ENCODE assay signal across 27 cellular contexts in genomic region chr20:35611482-35611881, GRCh38. TPM values are rescaled to one million over a fixed set of nuclear protein-coding genes. Genes with fewer than 3 reads are reported as not detected.
DNase-seq lines count a peak whose midpoint lies in the region; ATAC-seq, FAIRE-seq and TF ChIP-seq lines count a peak whose summit lies in the region.
"Had no signal": no experiment of that assay in that cellular context is flagged by ENCODE, and none has a peak within 500 bp of the region (broad histone marks: within the 10 kb centered on the region; RNA-seq: fewer than 3 reads in every experiment).

No MANE protein-coding gene starts in this region.

- H3K79me2 ChIP-seq in OCI-LY1 (ENCODE audit: insufficient read depth, low read length): no peaks in the 10 kb centered on the region

- H3K79me1 ChIP-seq in mesenchymal stem cell (replicated peaks; ENCODE audit: low read length, poor library complexity, severe bottlenecking): no peaks in the 10 kb centered on the region

- H3F3A ChIP-seq in OCI-LY1 (ENCODE audit: insufficient read depth, low read length): 0 out of 2 replicates have a peak, but pooled peaks cover 4% of the 10 kb centered on the region

- CTCF ChIA-PET in activated CD8-positive, alpha-beta memory T cell treated with anti-CD3 and anti-CD28 coated beads, Interleukin-2, amount 10 ng/mL, durations not matched to agents 7 days and 5 days (lab: Charles Lee): no interaction called here

- no peak overlapping the region for H2BK15ac ChIP-seq in mesenchymal stem cell (ENCODE audit: low read depth, poor library complexity, severe bottlenecking)

- H2AK5ac ChIP-seq in mesenchymal stem cell (ENCODE audit: low read length, severe bottlenecking): no peak overlapping the region

- peaks cover 62% of the 10 kb centered on the region for H3K4me1 ChIP-seq in OCI-LY1 (ENCODE audit: insufficient read depth, low read length, severe bottlenecking)
- H3K4me1 ChIP-seq in stomach: peaks cover 5 to 32% (median 14%) of the 10 kb centered on the region in 4 donors
- H3K4me1 ChIP-seq in mesenchymal stem cell (ENCODE audit: control insufficient read depth, insufficient read depth, low read depth, low read length): peaks cover 11% of the 10 kb centered on the region

- H3K27me3 ChIP-seq in OCI-LY1 (ENCODE audit: insufficient read depth, low read length): no peaks in the 10 kb centered on the region
- H3K27me3 ChIP-seq in stomach: no peaks in the 10 kb centered on the region
- H3K27me3 ChIP-seq in mesenchymal stem cell (ENCODE audit: control insufficient read depth in 1 of 2, insufficient read depth in 1 of 2, low read length in 2 of 2): no peaks in the 10 kb centered on the region
- H3K27me3 ChIP-seq: dorsolateral prefrontal cortex, tibial nerve had no signal

- H3K18ac ChIP-seq in mesenchymal stem cell (ENCODE audit: low read depth in 1 of 2, low read length in 2 of 2): no peak overlapping the region

- no peak overlapping the region for H3K4me3 Mint-ChIP-seq in activated CD8-positive, alpha-beta memory T cell treated with anti-CD3 and anti-CD28 coated beads, Interleukin-2, amount 10 ng/mL, durations not matched to agents 7 days and 5 days
- H3K4me3 Mint-ChIP-seq: activated naive CD8-positive, alpha-beta T cell treated with anti-CD3 and anti-CD28 coated beads for 36 hours; CD8-positive, alpha-beta T cell; stimulated activated naive CD8-positive, alpha-beta T cell treated with anti-CD3 and anti-CD28 coated beads, Interleukin-15, Interleukin-2, amounts not matched to agents 100 ng/mL and 50 ng/mL, for 24 hours had no signal

- FAIRE-seq in GM18507 (lab: Jason Lieb, UNC): peak; percentile 68
- FAIRE-seq: astrocyte, endothelial cell of umbilical vein had no signal

- no peak overlapping the region for H2BK12ac ChIP-seq in mesenchymal stem cell (ENCODE audit: low read length in 2 of 2)

- no peak overlapping the region for H3K27ac Mint-ChIP-seq in activated CD8-positive, alpha-beta memory T cell treated with anti-CD3 and anti-CD28 coated beads, Interleukin-2, amount 10 ng/mL, durations not matched to agents 7 days and 5 days
- H3K27ac Mint-ChIP-seq: activated naive CD8-positive, alpha-beta T cell treated with anti-CD3 and anti-CD28 coated beads for 36 hours; activated T-helper 2 cell treated with anti-CD3 and anti-CD28 coated beads, Interferon-gamma antibody, Interleukin-2, Interleukin-4, amounts not matched to agents 10 μg/mL and 5 μg/mL and 100 μg/mL, durations not matched to agents 14 hours and 24 hours and 36 hours; CD8-positive, alpha-beta T cell; stimulated activated naive CD8-positive, alpha-beta T cell treated with anti-CD3 and anti-CD28 coated beads, Interleukin-15, Interleukin-2, amounts not matched to agents 100 ng/mL and 50 ng/mL, for 24 hours had no signal

- 92 to 97% (median 95%) methylated on average over 2 of the region's 2 CpGs for WGBS in stomach, 5 donors
- 91% methylated on average over 2 of the region's 2 CpGs for WGBS in mesenchymal stem cell

- H3K4me1 Mint-ChIP-seq in activated CD8-positive, alpha-beta memory T cell treated with anti-CD3 and anti-CD28 coated beads, Interleukin-2, amount 10 ng/mL, durations not matched to agents 7 days and 5 days: peaks cover 15% of the 10 kb centered on the region

- no peak overlapping the region for H3K4ac ChIP-seq in mesenchymal stem cell (ENCODE audit: low read depth in 1 of 2, low read length in 2 of 2)

- H3K4me3 ChIP-seq in OCI-LY1 (ENCODE audit: low read depth, low read length, poor library complexity, severe bottlenecking) (no peak overlapping the region), stomach (no peak overlapping the region), mesenchymal stem cell (ENCODE audit: insufficient read depth in 1 of 2, low read depth in 1 of 2, low read length in 2 of 2) (no peak overlapping the region)
- H3K4me3 ChIP-seq: dorsolateral prefrontal cortex, smooth muscle cell, tibial nerve had no signal

- H2AFZ ChIP-seq in OCI-LY1 (ENCODE audit: low read length) (no peak overlapping the region), mesenchymal stem cell (ENCODE audit: low read depth, low read length) (no peak overlapping the region)

- no peak overlapping the region for H4K8ac ChIP-seq in mesenchymal stem cell (ENCODE audit: low read length)

- H3K9me3 ChIP-seq in OCI-LY1 (ENCODE audit: low read length): no peaks in the 10 kb centered on the region
- no peaks in the 10 kb centered on the region for H3K9me3 ChIP-seq in stomach
- H3K9me3 ChIP-seq in mesenchymal stem cell (ENCODE audit: control insufficient read depth, low read length): no peaks in the 10 kb centered on the region
- H3K9me3 ChIP-seq: SK-N-SH, tibial nerve had no signal

- DNase-seq in GM18507 (ENCODE audit: extremely low spot score, insufficient read length, low read depth) (no peak), stomach (no peak), NCI-H1105 (lab: John Stamatoyannopoulos, UW) (no peak), mesenchymal stem cell (no peak)
- no peak for DNase-seq in activated CD8-positive, alpha-beta memory T cell treated with anti-CD3 and anti-CD28 coated beads, Interleukin-2, amount 10 ng/mL, durations not matched to agents 7 days and 5 days
- DNase-seq: activated CD4-positive, alpha-beta T cell treated with anti-CD3 and anti-CD28 coated beads, Interleukin-2, amount 50 U/mL, for 1 hour; activated CD8-positive, alpha-beta memory T cell treated with anti-CD3 and anti-CD28 coated beads, Interleukin-2, amount 50 U/mL, for 4 hours; activated naive CD8-positive, alpha-beta T cell treated with anti-CD3 and anti-CD28 coated beads for 36 hours; CD8-positive, alpha-beta T cell; central memory CD4-positive, alpha-beta T cell; DMS53; dorsolateral prefrontal cortex; kidney glomerular epithelial cell; NCI-H187; occipital lobe; SK-N-SH; stimulated activated CD4-positive, alpha-beta T cell treated with anti-CD3 and anti-CD28 coated beads, Interleukin-4, amount 100 ng/mL, for 1 hour; WERI-Rb-1 had no signal

- H2BK120ac ChIP-seq in mesenchymal stem cell (ENCODE audit: low read depth, low read length): no peak overlapping the region

- peak; percentile 40 for ATAC-seq in HG02678 (IDR thresholded peaks at IDR 0.05; ENCODE audit: unreplicated experiment)
- no peak for ATAC-seq in activated CD8-positive, alpha-beta memory T cell treated with anti-CD3 and anti-CD28 coated beads, Interleukin-2, amount 10 ng/mL, durations not matched to agents 7 days and 5 days
- ATAC-seq: CD8-positive, alpha-beta T cell; Panc1 had no signal

- H3K27ac ChIP-seq in OCI-LY1 (ENCODE audit: low read depth, low read length, poor library complexity, severe bottlenecking) (peak overlapping the region; percentile 97), stomach (peak overlapping the region in 4 of 5 donors; percentile 24 to 73 (median 54)), mesenchymal stem cell (ENCODE audit: low read length, poor library complexity, severe bottlenecking) (no peak overlapping the region)
- H3K27ac ChIP-seq: dorsolateral prefrontal cortex, tibial nerve, WERI-Rb-1 had no signal

- H3K36me3 ChIP-seq in OCI-LY1 (ENCODE audit: insufficient read depth, low read length) (no peaks in the 10 kb centered on the region), stomach (no peaks in the 10 kb centered on the region), mesenchymal stem cell (ENCODE audit: control insufficient read depth in 1 of 2, insufficient read depth in 2 of 2, low read depth in 1 of 2, low read length in 2 of 2) (no peaks in the 10 kb centered on the region)
- H3K36me3 ChIP-seq: tibial nerve, WERI-Rb-1 had no signal

- no peaks in the 10 kb centered on the region for H4K20me1 ChIP-seq in OCI-LY1 (ENCODE audit: insufficient read depth, low read length)

- no peak overlapping the region for H3K14ac ChIP-seq in mesenchymal stem cell (ENCODE audit: low read length in 2 of 2)

- no peak overlapping the region for H4K91ac ChIP-seq in mesenchymal stem cell (ENCODE audit: low read length)

- H3K36me3 Mint-ChIP-seq in activated CD8-positive, alpha-beta memory T cell treated with anti-CD3 and anti-CD28 coated beads, Interleukin-2, amount 10 ng/mL, durations not matched to agents 7 days and 5 days: no peaks in the 10 kb centered on the region
- H3K36me3 Mint-ChIP-seq: activated naive CD8-positive, alpha-beta T cell treated with anti-CD3 and anti-CD28 coated beads for 36 hours; CD8-positive, alpha-beta T cell had no signal

- intact Hi-C loops in stomach (cut with DNase I; ENCODE audit: low total_unique reads): no loop called here

- no peaks in the 10 kb centered on the region for H3K9me2 ChIP-seq in OCI-LY1 (ENCODE audit: low read depth, low read length)
- H3K9me2 ChIP-seq: SK-N-SH had no signal

- no peak for TF ChIP-seq EP300 in stomach (IDR thresholded peaks at IDR 0.05)

- H3K4me2 ChIP-seq in OCI-LY1 (ENCODE audit: low read length): peak overlapping the region; percentile 21; the same call in 1 of the 2 replicates
- no peak overlapping the region for H3K4me2 ChIP-seq in mesenchymal stem cell (ENCODE audit: low read length, poor library complexity, severe bottlenecking)
- H3K4me2 ChIP-seq: SK-N-SH, smooth muscle cell had no signal

- no peak for TF ChIP-seq CTCF in OCI-LY1 (IDR thresholded peaks at IDR 0.05; ENCODE audit: low read length)
- no peak for TF ChIP-seq CTCF in stomach (IDR thresholded peaks at IDR 0.05)

- H3K27me3 Mint-ChIP-seq in activated CD8-positive, alpha-beta memory T cell treated with anti-CD3 and anti-CD28 coated beads, Interleukin-2, amount 10 ng/mL, durations not matched to agents 7 days and 5 days: peaks cover 5% of the 10 kb centered on the region
- H3K27me3 Mint-ChIP-seq: activated naive CD8-positive, alpha-beta T cell treated with anti-CD3 and anti-CD28 coated beads for 36 hours; stimulated activated naive CD8-positive, alpha-beta T cell treated with anti-CD3 and anti-CD28 coated beads, Interleukin-15, Interleukin-2, amounts not matched to agents 100 ng/mL and 50 ng/mL, for 24 hours had no signal

- H3K9ac ChIP-seq in OCI-LY1 (ENCODE audit: low read length) (no peak overlapping the region), mesenchymal stem cell (ENCODE audit: low read length) (no peak overlapping the region)
- H3K9ac ChIP-seq: SK-N-SH had no signal

- no peak overlapping the region for H3K23ac ChIP-seq in mesenchymal stem cell (ENCODE audit: low read length in 2 of 2)

- no peak overlapping the region for H2BK5ac ChIP-seq in mesenchymal stem cell (ENCODE audit: low read depth, low read length, poor library complexity, severe bottlenecking)

- H3K9me3 Mint-ChIP-seq in activated CD8-positive, alpha-beta memory T cell treated with anti-CD3 and anti-CD28 coated beads, Interleukin-2, amount 10 ng/mL, durations not matched to agents 7 days and 5 days (ENCODE audit: low read depth): no peaks in the 10 kb centered on the region
- H3K9me3 Mint-ChIP-seq: activated naive CD8-positive, alpha-beta T cell treated with anti-CD3 and anti-CD28 coated beads for 36 hours; activated T-helper 2 cell treated with anti-CD3 and anti-CD28 coated beads, Interferon-gamma antibody, Interleukin-2, Interleukin-4, amounts not matched to agents 10 μg/mL and 5 μg/mL and 100 μg/mL, durations not matched to agents 14 hours and 24 hours and 36 hours; CD8-positive, alpha-beta T cell; stimulated activated naive CD8-positive, alpha-beta T cell treated with anti-CD3 and anti-CD28 coated beads, Interleukin-15, Interleukin-2, amounts not matched to agents 100 ng/mL and 50 ng/mL, for 24 hours had no signal

- no peak for TF ChIP-seq POLR2A in stomach (IDR thresholded peaks at IDR 0.05)

RNA-seq across cellular contexts. Expression of gene SPAG4, which starts 4.1 kb away (rescaled TPM):
- 10 to 100 TPM in 1 of 5 donors, 1 to 10 TPM in 1, not detected in 3; 3.5 to 39.7 TPM for total RNA-seq in stomach
- 10 to 100 TPM in 1 of 3 donors, 1 to 10 TPM in 2; 2.9 to 10.5 (median 3.9) TPM for polyA plus RNA-seq in stomach
- 1 to 10 TPM; 4.3 to 5.2 TPM for total RNA-seq in activated CD8-positive, alpha-beta memory T cell treated with anti-CD3 and anti-CD28 coated beads, Interleukin-2, amount 10 ng/mL, durations not matched to agents 7 days and 5 days
- 4.6 TPM for polyA plus RNA-seq in mesenchymal stem cell (2013, experiment 1 of 2)
- 4.9 TPM for polyA plus RNA-seq in mesenchymal stem cell (2013, experiment 2 of 2)

RNA-seq across cellular contexts. Expression of gene CPNE1, which starts 53.2 kb away (rescaled TPM):
- total RNA-seq in stomach: 100 to 1,000 TPM in 2 of 5 donors, 10 to 100 TPM in 3; 67.9 to 172 (median 98.0) TPM
- 100 to 1,000 TPM in 2 of 3 donors, 10 to 100 TPM in 1; 83.6 to 137 (median 117) TPM for polyA plus RNA-seq in stomach
- total RNA-seq in activated CD8-positive, alpha-beta memory T cell treated with anti-CD3 and anti-CD28 coated beads, Interleukin-2, amount 10 ng/mL, durations not matched to agents 7 days and 5 days: 100 to 1,000 TPM; 277 to 286 TPM
- 94.1 TPM for polyA plus RNA-seq in mesenchymal stem cell (2013, experiment 1 of 2)
- polyA plus RNA-seq in mesenchymal stem cell (2013, experiment 2 of 2): 94.1 TPM

RNA-seq across cellular contexts. Expression of gene RBM12, which starts 53.2 kb away (rescaled TPM):
- 100 to 1,000 TPM in 1 of 5 donors, 10 to 100 TPM in 4; 16.2 to 147 (median 47.7) TPM for total RNA-seq in stomach
- 10 to 100 TPM in 1 of 3 donors, 1 to 10 TPM in 2; 7.9 to 13.3 (median 9.6) TPM for polyA plus RNA-seq in stomach
- 100 to 1,000 TPM; 101 to 137 TPM for total RNA-seq in activated CD8-positive, alpha-beta memory T cell treated with anti-CD3 and anti-CD28 coated beads, Interleukin-2, amount 10 ng/mL, durations not matched to agents 7 days and 5 days
- polyA plus RNA-seq in mesenchymal stem cell (2013, experiment 1 of 2): 68.0 TPM
- polyA plus RNA-seq in mesenchymal stem cell (2013, experiment 2 of 2): 69.0 TPM
